ENCODE assay signal across 8 cellular contexts in genomic region chr19:44926245-44927077, GRCh38. TPM values are rescaled to one million over a fixed set of nuclear protein-coding genes. Genes with fewer than 3 reads are reported as not detected.
DNase-seq lines count a peak whose midpoint lies in the region; ATAC-seq, FAIRE-seq and TF ChIP-seq lines count a peak whose summit lies in the region.
"Not testable (repeated sequence)": the region's sequence is repeated elsewhere in the genome, so short reads cannot be mapped to it uniquely, and the experiment has no call there.
"Had no signal": no experiment of that assay in that cellular context is flagged by ENCODE, and none has a peak within 500 bp of the region (broad histone marks: within the 10 kb centered on the region; RNA-seq: fewer than 3 reads in every experiment).

No MANE protein-coding gene starts in this region.

- dilution Hi-C loops in IMR-90 (cut with HindIII; ENCODE audit: low sequenced_read_pairs, unreplicated experiment); endothelial cell of umbilical vein (cut with MboI; ENCODE audit: extremely low pct_ligation_motif_present, low sequenced_read_pairs): not testable (repeated sequence)

- ATAC-seq in IMR-90 (ENCODE audit: low read depth) (peak; percentile 2; the same call in 1 of the 2 replicates), left lobe of liver (peak; percentile 41)

- not testable (repeated sequence) for H2BK15ac ChIP-seq in IMR-90 (ENCODE audit: low read depth, low read length)

- H3K36me3 ChIP-seq in BLaER1; IMR-90 (ENCODE audit: control insufficient read depth, insufficient read depth, low read length); endothelial cell of umbilical vein (ENCODE audit: control insufficient read depth in 2 of 2, extremely low read depth in 1 of 2, insufficient read depth in 2 of 2, low read length in 2 of 2): not testable (repeated sequence)

- H3K36me3 Mint-ChIP-seq in activated T-cell treated with anti-CD3 and anti-CD28 coated beads, Interleukin-2, amount 50 U/mL, for 24 hours (ENCODE audit: low read depth) = not testable (repeated sequence)

- H4K91ac ChIP-seq in IMR-90 (ENCODE audit: insufficient read depth, low read depth, low read length) = not testable (repeated sequence)

- peak overlapping the region; percentile 70; the same call in 1 of the 2 replicates for H2AK5ac ChIP-seq in IMR-90 (ENCODE audit: low read depth, low read length)

- peaks cover 27% of the 10 kb centered on the region for H3K27me3 Mint-ChIP-seq in activated T-cell treated with anti-CD3 and anti-CD28 coated beads, Interleukin-2, amount 50 U/mL, for 24 hours

- H3K4ac ChIP-seq in IMR-90 (ENCODE audit: low read depth, low read length) = not testable (repeated sequence)

- peak overlapping the region; percentile 38 for H3K4me3 Mint-ChIP-seq in activated T-cell treated with anti-CD3 and anti-CD28 coated beads, Interleukin-2, amount 50 U/mL, for 24 hours

- not testable (repeated sequence) for BruUV-seq in IMR-90 (replicated peaks; lab: Mats Ljungman, UMichigan); endothelial cell of umbilical vein (replicated peaks; lab: Mats Ljungman, UMichigan)

- peaks cover 51% of the 10 kb centered on the region for H3K4me1 ChIP-seq in BLaER1
- peaks cover 23% of the 10 kb centered on the region for H3K4me1 ChIP-seq in IMR-90 (ENCODE audit: control insufficient read depth, insufficient read depth, low read length)
- H3K4me1 ChIP-seq in endothelial cell of umbilical vein (ENCODE audit: control insufficient read depth, extremely low read depth, insufficient read depth, low read length) = not testable (repeated sequence)

- not testable (repeated sequence) for TF ChIP-seq CTCF in IMR-90 (conservative IDR thresholded peaks at IDR 0.05; ENCODE audit: low read depth, low read length); endothelial cell of umbilical vein (IDR thresholded peaks at IDR 0.05; ENCODE audit: extremely low read depth in 1 of 2, insufficient read depth in 1 of 2, low read depth in 1 of 2, low read length in 2 of 2)

- not testable (repeated sequence) for DNase-seq in IMR-90; activated T-cell treated with anti-CD3 and anti-CD28 coated beads, Interleukin-2, amount 50 U/mL, for 24 hours; endothelial cell of umbilical vein (ENCODE audit: low read depth, low spot score); left lobe of liver (ENCODE audit: low spot score)
- DNase-seq in retina = peak; percentile 57

- not testable (repeated sequence) for H3K79me2 ChIP-seq in endothelial cell of umbilical vein (ENCODE audit: control insufficient read depth, insufficient read depth, low read length)

- H3K14ac ChIP-seq in IMR-90 (replicated peaks; ENCODE audit: low read depth, low read length) = not testable (repeated sequence)

- H3K9me3 Mint-ChIP-seq in activated T-cell treated with anti-CD3 and anti-CD28 coated beads, Interleukin-2, amount 50 U/mL, for 24 hours = not testable (repeated sequence)

- H2BK120ac ChIP-seq in IMR-90 (ENCODE audit: low read depth, low read length) = not testable (repeated sequence)

- H3K9me3 ChIP-seq in BLaER1; IMR-90 (ENCODE audit: control insufficient read depth, insufficient read depth, low read length); endothelial cell of umbilical vein (replicated peaks; ENCODE audit: control insufficient read depth, insufficient read depth, low read length): not testable (repeated sequence)

- H3K27me3 ChIP-seq in BLaER1; IMR-90 (ENCODE audit: control insufficient read depth, insufficient read depth, low read length); endothelial cell of umbilical vein (ENCODE audit: control insufficient read depth in 2 of 2, insufficient read depth in 2 of 2, low read length in 2 of 2): not testable (repeated sequence)

- not testable (repeated sequence) for H3K23ac ChIP-seq in IMR-90 (ENCODE audit: low read depth, low read length)

- POLR2A ChIA-PET in IMR-90 (lab: Charles Lee; ENCODE audit: unreplicated experiment); endothelial cell of umbilical vein (lab: Charles Lee): not testable (repeated sequence)

- H4K20me1 ChIP-seq in BLaER1; IMR-90 (ENCODE audit: insufficient read depth, low read length); endothelial cell of umbilical vein (replicated peaks; ENCODE audit: control insufficient read depth, extremely low read depth, insufficient read depth, low read length): not testable (repeated sequence)

- H2BK5ac ChIP-seq in IMR-90 (ENCODE audit: low read depth, low read length, poor library complexity, severe bottlenecking) = not testable (repeated sequence)

- H3K4me2 ChIP-seq in BLaER1 = peak overlapping the region; percentile 86
- H3K4me2 ChIP-seq in IMR-90 (ENCODE audit: low read depth, low read length) = not testable (repeated sequence)
- H3K4me2 ChIP-seq in endothelial cell of umbilical vein (ENCODE audit: insufficient read depth, low read length) = peak overlapping the region; percentile 73

- H4K8ac ChIP-seq in IMR-90 (ENCODE audit: low read depth in 2 of 2, low read length in 2 of 2) = not testable (repeated sequence)

- in situ Hi-C loops in IMR-90 (cut with MboI; ENCODE audit: low sequenced_read_pairs) = not testable (repeated sequence)

- H3K56ac ChIP-seq in IMR-90 (ENCODE audit: extremely low read depth, insufficient read depth, low read length) = not testable (repeated sequence)

- TF ChIP-seq POLR2A in IMR-90 (IDR thresholded peaks at IDR 0.05; ENCODE audit: low read depth, low read length); endothelial cell of umbilical vein (IDR thresholded peaks at IDR 0.05; ENCODE audit: low read depth, low read length): not testable (repeated sequence)

- peak overlapping the region; percentile 16; the same call in 1 of the 2 replicates for H4K5ac ChIP-seq in IMR-90 (ENCODE audit: low read depth, low read length)

- not testable (repeated sequence) for H3K9ac ChIP-seq in BLaER1; IMR-90 (ENCODE audit: low read depth, low read length); endothelial cell of umbilical vein (replicated peaks; ENCODE audit: extremely low read depth, insufficient read depth, low read length)

- H3K27ac Mint-ChIP-seq in activated T-cell treated with anti-CD3 and anti-CD28 coated beads, Interleukin-2, amount 50 U/mL, for 24 hours = not testable (repeated sequence)

- peak overlapping the region; percentile 5; the same call in 1 of the 2 replicates for H3K18ac ChIP-seq in IMR-90 (ENCODE audit: low read depth, low read length)

- not testable (repeated sequence) for H3K4me1 Mint-ChIP-seq in activated T-cell treated with anti-CD3 and anti-CD28 coated beads, Interleukin-2, amount 50 U/mL, for 24 hours (ENCODE audit: low read depth)

- intact Hi-C loops in IMR-90 (cut with micrococcal nuclease) = not testable (repeated sequence)
- intact Hi-C loops in endothelial cell of umbilical vein (cut with micrococcal nuclease) = loop anchor here (2.0 kb wide), 1 partner anchor 28 kb away; the partner anchor contains the start of gene CLPTM1

- H2AFZ ChIP-seq in IMR-90 (replicated peaks; ENCODE audit: low read length, poor library complexity) = peak overlapping the region; percentile 69
- peak overlapping the region; percentile 74 for H2AFZ ChIP-seq in endothelial cell of umbilical vein (ENCODE audit: low read depth, low read length)

- CTCF ChIA-PET in IMR-90 (lab: Yijun Ruan, JAX); endothelial cell of umbilical vein (lab: Charles Lee): not testable (repeated sequence)

- H3K79me1 ChIP-seq in IMR-90 (ENCODE audit: low read depth in 1 of 2, low read length in 2 of 2) = not testable (repeated sequence)

- not testable (repeated sequence) for H3K9me1 ChIP-seq in IMR-90 (ENCODE audit: insufficient read depth, low read length); endothelial cell of umbilical vein (replicated peaks; ENCODE audit: control insufficient read depth, extremely low read depth, insufficient read depth, low read length)

- not testable (repeated sequence) for TF ChIP-seq RAD21 in IMR-90 (IDR thresholded peaks at IDR 0.05; ENCODE audit: low read length)

- H3K27ac ChIP-seq in BLaER1; IMR-90 (ENCODE audit: insufficient read depth, low read length); endothelial cell of umbilical vein (ENCODE audit: insufficient read depth, low read depth, low read length): not testable (repeated sequence)

- H2AK9ac ChIP-seq in IMR-90 (replicated peaks; ENCODE audit: low read depth, low read length, poor library complexity) = not testable (repeated sequence)

- H3K4me3 ChIP-seq in BLaER1; IMR-90 (ENCODE audit: insufficient read depth, low read depth, low read length): not testable (repeated sequence)
- H3K4me3 ChIP-seq in endothelial cell of umbilical vein (replicated peaks in 1 of 3; ENCODE audit: insufficient read depth in 1 of 3, low read depth in 1 of 3, low read length in 3 of 3) = peak overlapping the region in 1 of 3 experiments; percentile 3

- peak; percentile 15 for FAIRE-seq in endothelial cell of umbilical vein (lab: Jason Lieb, UNC)

- WGBS in IMR-90 (ENCODE audit: extremely low coverage in 2 of 2, insufficient read length in 1 of 2), 2 experiments = 96% methylated on average over 4 of the region's 19 CpGs; no CpG with 5 or more reads in 1 of the 2 experiments

- peak overlapping the region; percentile 34; the same call in 1 of the 2 replicates for H2BK20ac ChIP-seq in IMR-90 (ENCODE audit: low read depth, low read length)

RNA-seq across cellular contexts. Expression of gene APOC1, which starts 12.1 kb away (rescaled TPM):
- total RNA-seq in IMR-90 (2012; rRNA removed) = not detected in 2 replicates
- 1.1 and 1.4 TPM in 2 replicates for polyA plus RNA-seq in IMR-90 (2012; rRNA removed)
- 1.8 and 2.4 TPM in 2 replicates for polyA plus RNA-seq in IMR-90 (2012; cell fraction: cytosol; rRNA removed)
- polyA plus RNA-seq in IMR-90 (2012; cell fraction: nucleus; rRNA removed; ENCODE audit: low replicate concordance) = 0.34 TPM in 1 of 2 replicates, not detected in the other
- total RNA-seq in endothelial cell of umbilical vein = 5.0 and 11.4 TPM in 2 replicates
- 15.0 and 18.5 TPM in 2 replicates for polyA plus RNA-seq in endothelial cell of umbilical vein
- 4.0 and 5.0 TPM in 2 replicates for polyA plus RNA-seq in endothelial cell of umbilical vein (2011; cell fraction: cytosol; rRNA removed)
- 0.67 and 0.90 TPM in 2 replicates for polyA plus RNA-seq in endothelial cell of umbilical vein (2011; cell fraction: nucleus; rRNA removed)
- 2.6 and 7.6 TPM in 2 replicates for polyA plus RNA-seq in endothelial cell of umbilical vein (2012)
- 2.6 and 3.2 TPM in 2 replicates for polyA minus RNA-seq in endothelial cell of umbilical vein
- not detected for polyA minus RNA-seq in endothelial cell of umbilical vein (2011; cell fraction: cytosol; rRNA and poly(A)+ RNA removed)
- not detected in 2 replicates for polyA minus RNA-seq in endothelial cell of umbilical vein (2011; cell fraction: nucleus; rRNA and poly(A)+ RNA removed)
- 6,817 TPM for total RNA-seq in left lobe of liver

RNA-seq across cellular contexts. Expression of gene APOC4, which starts 15.6 kb away (rescaled TPM):
- not detected in 2 replicates for total RNA-seq in IMR-90 (2012; rRNA removed)
- polyA plus RNA-seq in IMR-90 (2012; rRNA removed) = not detected in 2 replicates
- not detected in 2 replicates for polyA plus RNA-seq in IMR-90 (2012; cell fraction: cytosol; rRNA removed)
- not detected in 2 replicates for polyA plus RNA-seq in IMR-90 (2012; cell fraction: nucleus; rRNA removed; ENCODE audit: low replicate concordance)
- not detected in 2 replicates for total RNA-seq in endothelial cell of umbilical vein
- not detected in 2 replicates for polyA plus RNA-seq in endothelial cell of umbilical vein
- not detected in 2 replicates for polyA plus RNA-seq in endothelial cell of umbilical vein (2011; cell fraction: cytosol; rRNA removed)
- not detected in 2 replicates for polyA plus RNA-seq in endothelial cell of umbilical vein (2011; cell fraction: nucleus; rRNA removed)
- not detected in 2 replicates for polyA plus RNA-seq in endothelial cell of umbilical vein (2012)
- polyA minus RNA-seq in endothelial cell of umbilical vein = not detected in 2 replicates
- not detected for polyA minus RNA-seq in endothelial cell of umbilical vein (2011; cell fraction: cytosol; rRNA and poly(A)+ RNA removed)
- polyA minus RNA-seq in endothelial cell of umbilical vein (2011; cell fraction: nucleus; rRNA and poly(A)+ RNA removed) = not detected in 2 replicates
- 297 TPM for total RNA-seq in left lobe of liver
- total RNA-seq: cardiac septum had no signal
- polyA plus RNA-seq: esophagus had no signal

RNA-seq across cellular contexts. Expression of gene APOC2, which starts 19.4 kb away (rescaled TPM):
- not detected in 2 replicates for total RNA-seq in IMR-90 (2012; rRNA removed)
- polyA plus RNA-seq in IMR-90 (2012; rRNA removed) = not detected in 2 replicates
- not detected in 2 replicates for polyA plus RNA-seq in IMR-90 (2012; cell fraction: cytosol; rRNA removed)
- polyA plus RNA-seq in IMR-90 (2012; cell fraction: nucleus; rRNA removed; ENCODE audit: low replicate concordance) = not detected in 2 replicates
- total RNA-seq in endothelial cell of umbilical vein = not detected in 2 replicates
- not detected in 2 replicates for polyA plus RNA-seq in endothelial cell of umbilical vein
- not detected in 2 replicates for polyA plus RNA-seq in endothelial cell of umbilical vein (2011; cell fraction: cytosol; rRNA removed)
- polyA plus RNA-seq in endothelial cell of umbilical vein (2011; cell fraction: nucleus; rRNA removed) = not detected in 2 replicates
- polyA plus RNA-seq in endothelial cell of umbilical vein (2012) = not detected in 2 replicates
- not detected in 2 replicates for polyA minus RNA-seq in endothelial cell of umbilical vein
- not detected for polyA minus RNA-seq in endothelial cell of umbilical vein (2011; cell fraction: cytosol; rRNA and poly(A)+ RNA removed)
- not detected in 2 replicates for polyA minus RNA-seq in endothelial cell of umbilical vein (2011; cell fraction: nucleus; rRNA and poly(A)+ RNA removed)
- 1,677 TPM for total RNA-seq in left lobe of liver
- total RNA-seq: cardiac septum had no signal

RNA-seq across cellular contexts. Expression of gene APOE, which starts 20.9 kb away (rescaled TPM):
- total RNA-seq in IMR-90 (2012; rRNA removed) (0.18 TPM in 1 of 2 replicates, not detected in the other), endothelial cell of umbilical vein (1.5 and 3.3 TPM in 2 replicates), left lobe of liver (5,009 TPM)
- polyA plus RNA-seq in IMR-90 (2012; rRNA removed) (2.0 and 2.5 TPM in 2 replicates), endothelial cell of umbilical vein (6.2 and 6.9 TPM in 2 replicates)
- polyA plus RNA-seq in IMR-90 (2012; cell fraction: cytosol; rRNA removed) = 5.1 and 12.1 TPM in 2 replicates
- 6.2 and 7.9 TPM in 2 replicates for polyA plus RNA-seq in IMR-90 (2012; cell fraction: nucleus; rRNA removed; ENCODE audit: low replicate concordance)
- 1.2 and 3.4 TPM in 2 replicates for polyA plus RNA-seq in endothelial cell of umbilical vein (2011; cell fraction: cytosol; rRNA removed)
- polyA plus RNA-seq in endothelial cell of umbilical vein (2011; cell fraction: nucleus; rRNA removed) = 2.2 and 2.7 TPM in 2 replicates
- 0.43 and 6.2 TPM in 2 replicates for polyA plus RNA-seq in endothelial cell of umbilical vein (2012)
- 0.61 and 0.68 TPM in 2 replicates for polyA minus RNA-seq in endothelial cell of umbilical vein
- polyA minus RNA-seq in endothelial cell of umbilical vein (2011; cell fraction: cytosol; rRNA and poly(A)+ RNA removed) = not detected
- polyA minus RNA-seq in endothelial cell of umbilical vein (2011; cell fraction: nucleus; rRNA and poly(A)+ RNA removed) = 0.67 TPM in 1 of 2 replicates, not detected in the other

RNA-seq across cellular contexts. Expression of gene CLPTM1, which starts 28.7 kb away (rescaled TPM):
- total RNA-seq in IMR-90 (2012; rRNA removed) = 23.8 and 27.8 TPM in 2 replicates
- 88.8 and 93.2 TPM in 2 replicates for polyA plus RNA-seq in IMR-90 (2012; rRNA removed)
- 39.8 and 96.7 TPM in 2 replicates for polyA plus RNA-seq in IMR-90 (2012; cell fraction: cytosol; rRNA removed)
- 148 and 302 TPM in 2 replicates for polyA plus RNA-seq in IMR-90 (2012; cell fraction: nucleus; rRNA removed; ENCODE audit: low replicate concordance)
- 108 and 115 TPM in 2 replicates for total RNA-seq in endothelial cell of umbilical vein
- 176 and 200 TPM in 2 replicates for polyA plus RNA-seq in endothelial cell of umbilical vein
- polyA plus RNA-seq in endothelial cell of umbilical vein (2011; cell fraction: cytosol; rRNA removed) = 88.9 and 89.2 TPM in 2 replicates
- polyA plus RNA-seq in endothelial cell of umbilical vein (2011; cell fraction: nucleus; rRNA removed) = 123 and 145 TPM in 2 replicates
- 79.8 and 86.6 TPM in 2 replicates for polyA plus RNA-seq in endothelial cell of umbilical vein (2012)
- 131 and 148 TPM in 2 replicates for polyA minus RNA-seq in endothelial cell of umbilical vein
- 36.5 TPM for polyA minus RNA-seq in endothelial cell of umbilical vein (2011; cell fraction: cytosol; rRNA and poly(A)+ RNA removed)
- polyA minus RNA-seq in endothelial cell of umbilical vein (2011; cell fraction: nucleus; rRNA and poly(A)+ RNA removed) = 54.8 and 73.4 TPM in 2 replicates
- total RNA-seq in left lobe of liver = 92.6 TPM

Comparison
In these comparisons a context has a peak if more than half of its experiments do, and no peak if none do; other contexts are left out.
1. RNA of gene APOC1, which starts 12.1 kb away (total RNA-seq): 6,817 TPM in left lobe of liver (single experiment); 5.0 to 11.4 TPM in endothelial cell of umbilical vein and not detected in IMR-90; every median in the first group is over 100 times any median in the second.
2. RNA of gene APOC4, which starts 15.6 kb away (total RNA-seq): 297 TPM in left lobe of liver (single experiment); not detected in IMR-90 and not detected in endothelial cell of umbilical vein; every median in the first group is over 100 times any median in the second.
3. RNA of gene APOC2, which starts 19.4 kb away (total RNA-seq): 1,677 TPM in left lobe of liver (single experiment); not detected in IMR-90 and not detected in endothelial cell of umbilical vein; every median in the first group is over 1,000 times any median in the second.